Comparison of ENCODE assay signal across 1 cellular context in genomic region chr16:88640520-88641247, GRCh38.
TF ChIP-seq lines count a peak whose summit lies in the region.

No MANE protein-coding gene starts in this region.

TF ChIP-seq in GM23338, 12 proteins besides CTCF, POLR2A, EP300 and RAD21 (continued from another document):
- TF ChIP-seq ZNF462 (CRISPR knock-in tag; IDR thresholded peaks at IDR 0.05): no peak
- no peak for TF ChIP-seq REST (IDR thresholded peaks at IDR 0.05; ENCODE audit: unreplicated experiment)
- TF ChIP-seq CREB1 (CRISPR knock-in tag; IDR thresholded peaks at IDR 0.05; ENCODE audit: low read depth): no peak
- TF ChIP-seq JUNB (IDR thresholded peaks at IDR 0.05; ENCODE audit: unreplicated experiment): no peak
- no peak for TF ChIP-seq NANOG (IDR thresholded peaks at IDR 0.05; ENCODE audit: borderline replicate concordance)
- no peak for TF ChIP-seq ZNF331 (CRISPR knock-in tag; IDR thresholded peaks at IDR 0.05; ENCODE audit: low read depth)
- no peak for TF ChIP-seq ZNF114 (CRISPR knock-in tag; IDR thresholded peaks at IDR 0.05)
